8 cellular contexts compared by ENCODE assay signal in genomic region chr7:12687213-12688171, GRCh38. TPM values are rescaled to one million over a fixed set of nuclear protein-coding genes. Genes with fewer than 3 reads are reported as not detected.
DNase-seq lines count a peak whose midpoint lies in the region; ATAC-seq and TF ChIP-seq lines count a peak whose summit lies in the region.

ARL4A (plus strand) TSS chr7:12687633; CDS start chr7:12688255, 622 bp downstream.

- peak within 1 kb of the TSS; percentile 95 for H3K4me3 ChIP-seq in WERI-Rb-1 (ENCODE audit: low read depth, low read length)
- peak within 1 kb of the TSS; percentile 82 to 95 (median 89) for H3K4me3 ChIP-seq in mammary epithelial cell (replicated peaks in 1 of 3; ENCODE audit: insufficient read depth in 1 of 3, low read depth in 2 of 3, low read length in 3 of 3)
- peak within 1 kb of the TSS; percentile 94 for H3K4me3 ChIP-seq in iPS-18c (ENCODE audit: insufficient read depth, low read depth, low read length)
- H3K4me3 ChIP-seq in skeletal muscle satellite cell (ENCODE audit: low read length) = peak within 1 kb of the TSS; percentile 77

- DNase-seq in A172 (ENCODE audit: low spot score) (peak; percentile 100), NCI-H2171 (lab: John Stamatoyannopoulos, UW) (peak; percentile 99), WERI-Rb-1 (peak; percentile 99), mammary epithelial cell (peak; percentile 98)

- no peaks in the 10 kb centered on the region for H3K27me3 ChIP-seq in WERI-Rb-1 (ENCODE audit: insufficient read depth, low read depth, severe bottlenecking)
- H3K27me3 ChIP-seq in mammary epithelial cell (ENCODE audit: insufficient read depth, low read length) = no peaks in the 10 kb centered on the region
- no peaks in the 10 kb centered on the region for H3K27me3 ChIP-seq in skeletal muscle satellite cell (ENCODE audit: control insufficient read depth, insufficient read depth, low read length)

- CTCF ChIA-PET in mammary epithelial cell (lab: Charles Lee; ENCODE audit: low non-redundant PET) = interaction anchor here (0.5 to 1.8 kb wide), 7 partner anchors 178 to 681 kb away, joined by 3 to 10 read pairs (median 4); no protein-coding TSS in a partner anchor

- H3K36me3 ChIP-seq in WERI-Rb-1 = peaks cover 4% of the 10 kb centered on the region; the same call in 1 of the 2 replicates
- H3K36me3 ChIP-seq in mammary epithelial cell (ENCODE audit: insufficient read depth, low read length) = peaks cover 1% of the 10 kb centered on the region
- no peaks in the 10 kb centered on the region for H3K36me3 ChIP-seq in skeletal muscle satellite cell (ENCODE audit: insufficient read depth, low read length)

- H3K9ac ChIP-seq in mammary epithelial cell (ENCODE audit: insufficient read depth, low read length) = peak within 1 kb of the TSS; percentile 92
- H3K9ac ChIP-seq in skeletal muscle satellite cell (ENCODE audit: low read depth, low read length) = peak within 1 kb of the TSS; percentile 93

- peak within 1 kb of the TSS; percentile 92 for H2AFZ ChIP-seq in mammary epithelial cell (ENCODE audit: low read depth, low read length)

- intact Hi-C loops in mammary epithelial cell (cut with micrococcal nuclease) = loop anchor here (1.0 to 5.0 kb wide), 10 partner anchors 44 to 576 kb away; no protein-coding TSS in a partner anchor

- peaks cover 49% of the 10 kb centered on the region for H3K79me2 ChIP-seq in mammary epithelial cell (ENCODE audit: insufficient read depth, low read length)

- 1% methylated on average over 27 of the region's 51 CpGs for WGBS in mammary epithelial cell (ENCODE audit: low coverage, missing lambda C conversion rate)

- dilution Hi-C loops in mammary epithelial cell (cut with HindIII; ENCODE audit: low sequenced_read_pairs) = no loop called here

- peak within 1 kb of the TSS; percentile 89 for H3K27ac ChIP-seq in WERI-Rb-1
- H3K27ac ChIP-seq in mammary epithelial cell (ENCODE audit: insufficient read depth, low read depth, low read length) = peak within 1 kb of the TSS; percentile 84

- peak; percentile 77 for ATAC-seq in GM18861 (IDR thresholded peaks at IDR 0.05; ENCODE audit: unreplicated experiment)
- ATAC-seq in HG03097 (IDR thresholded peaks at IDR 0.05; ENCODE audit: low FRiP score, unreplicated experiment) = peak; percentile 90

- TF ChIP-seq CTCF in WERI-Rb-1 (IDR thresholded peaks at IDR 0.05; ENCODE audit: low read depth, low read length) (no peak; the same call in 1 of the 2 replicates), mammary epithelial cell (conservative IDR thresholded peaks at IDR 0.05 in 1 of 2, IDR thresholded peaks at IDR 0.05 in 1 of 2; ENCODE audit: extremely low read depth in 1 of 2, insufficient read depth in 1 of 2, low read depth in 1 of 2, low read length in 2 of 2) (peak; percentile 19 to 63)

- H3K4me2 ChIP-seq in mammary epithelial cell (ENCODE audit: insufficient read depth, low read depth, low read length) (peak within 1 kb of the TSS; percentile 83), skeletal muscle satellite cell (ENCODE audit: low read length) (peak within 1 kb of the TSS; percentile 92)

- peaks cover 9% of the 10 kb centered on the region for H3K4me1 ChIP-seq in mammary epithelial cell (ENCODE audit: insufficient read depth, low read length)
- H3K4me1 ChIP-seq in skeletal muscle satellite cell (ENCODE audit: control insufficient read depth, insufficient read depth, low read length) = peaks cover 7% of the 10 kb centered on the region

- TSS peak; percentile 61 for BruUV-seq in mammary epithelial cell (replicated peaks; lab: Mats Ljungman, UMichigan)

- peaks cover 2% of the 10 kb centered on the region for H4K20me1 ChIP-seq in mammary epithelial cell (ENCODE audit: insufficient read depth, low read length)

- H3K9me3 ChIP-seq in WERI-Rb-1 (ENCODE audit: severe bottlenecking) = no peaks in the 10 kb centered on the region
- no peaks in the 10 kb centered on the region for H3K9me3 ChIP-seq in mammary epithelial cell (replicated peaks; ENCODE audit: insufficient read depth, low read length)
- H3K9me3 ChIP-seq in iPS-18c (ENCODE audit: control insufficient read depth, insufficient read depth, low read length) = peaks cover 2% of the 10 kb centered on the region
- H3K9me3 ChIP-seq in skeletal muscle satellite cell (replicated peaks; ENCODE audit: low read length) = no peaks in the 10 kb centered on the region

- in situ Hi-C loops in mammary epithelial cell (cut with MboI; ENCODE audit: low sequenced_read_pairs in 2 of 2) = loop anchor here (10.0 to 25.0 kb wide), 4 partner anchors 237 to 575 kb away; no protein-coding TSS in a partner anchor

RNA-seq across cellular contexts. Expression of gene ARL4A, which starts in this region (rescaled TPM):
- 53.5 and 62.1 TPM in 2 replicates for total RNA-seq in A172 (2014; rRNA removed; shearing (Covaris generic))
- total RNA-seq in mammary epithelial cell = 10 to 100 TPM; 24.9 to 57.3 TPM
- polyA plus RNA-seq in mammary epithelial cell = 28.5 TPM
- polyA minus RNA-seq in mammary epithelial cell = 13.4 TPM
- total RNA-seq in skeletal muscle satellite cell (2012; rRNA removed) = 22.9 and 31.4 TPM in 2 replicates

Comparison
In these comparisons a context has a peak if more than half of its experiments do, and no peak if none do; other contexts are left out.
1. Peak in every context shown above with its lines: DNase-seq, ATAC-seq, H3K4me3 ChIP-seq and H3K27ac ChIP-seq.